ENCODE assay signal across 1 cellular context in the genomic region with DNA sequence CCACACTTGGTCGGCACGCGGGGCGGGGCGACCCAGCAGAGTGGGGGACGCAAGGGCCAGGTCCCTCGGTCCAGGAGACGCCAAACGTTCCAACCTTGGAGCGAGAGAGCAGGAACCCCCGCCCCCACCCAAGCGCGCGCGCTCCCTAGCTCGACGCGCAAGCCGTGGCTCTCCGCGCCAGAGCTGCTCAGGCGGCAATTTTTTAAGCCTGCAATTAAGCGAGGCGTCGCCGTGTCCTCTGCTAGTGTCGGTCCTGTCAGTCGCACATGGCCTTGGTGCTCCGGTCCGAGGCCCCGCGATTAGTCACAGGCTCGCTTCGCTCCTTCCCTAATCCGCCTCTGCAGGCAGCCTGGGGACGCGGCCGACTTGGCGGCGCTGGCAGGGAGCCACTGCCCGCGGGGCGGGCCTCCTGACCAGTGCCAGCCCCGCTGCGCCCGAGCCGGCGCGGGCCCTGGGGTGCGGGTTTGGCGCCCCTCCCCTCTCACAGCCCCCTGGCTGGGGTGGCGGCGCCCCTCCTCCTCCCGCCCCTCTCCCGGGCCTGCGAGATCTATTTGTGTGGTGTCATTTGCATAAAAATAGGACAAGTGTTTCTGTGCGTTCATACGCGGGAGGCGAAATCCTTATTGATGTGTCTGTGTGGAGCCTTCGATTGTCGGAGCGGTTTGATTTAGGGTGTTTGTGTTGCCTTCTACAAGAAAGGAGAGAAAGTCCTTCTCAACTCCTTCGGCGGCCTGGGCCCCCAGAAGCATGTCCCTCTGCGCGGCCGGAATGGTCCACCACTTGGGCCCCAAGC.
TF ChIP-seq lines count a peak whose summit lies in the region.

No MANE protein-coding gene starts in this region.

TF ChIP-seq in H1, 55 proteins besides CTCF, POLR2A, EP300 and RAD21 (continued from another document):
- TF ChIP-seq, protein P1, sequence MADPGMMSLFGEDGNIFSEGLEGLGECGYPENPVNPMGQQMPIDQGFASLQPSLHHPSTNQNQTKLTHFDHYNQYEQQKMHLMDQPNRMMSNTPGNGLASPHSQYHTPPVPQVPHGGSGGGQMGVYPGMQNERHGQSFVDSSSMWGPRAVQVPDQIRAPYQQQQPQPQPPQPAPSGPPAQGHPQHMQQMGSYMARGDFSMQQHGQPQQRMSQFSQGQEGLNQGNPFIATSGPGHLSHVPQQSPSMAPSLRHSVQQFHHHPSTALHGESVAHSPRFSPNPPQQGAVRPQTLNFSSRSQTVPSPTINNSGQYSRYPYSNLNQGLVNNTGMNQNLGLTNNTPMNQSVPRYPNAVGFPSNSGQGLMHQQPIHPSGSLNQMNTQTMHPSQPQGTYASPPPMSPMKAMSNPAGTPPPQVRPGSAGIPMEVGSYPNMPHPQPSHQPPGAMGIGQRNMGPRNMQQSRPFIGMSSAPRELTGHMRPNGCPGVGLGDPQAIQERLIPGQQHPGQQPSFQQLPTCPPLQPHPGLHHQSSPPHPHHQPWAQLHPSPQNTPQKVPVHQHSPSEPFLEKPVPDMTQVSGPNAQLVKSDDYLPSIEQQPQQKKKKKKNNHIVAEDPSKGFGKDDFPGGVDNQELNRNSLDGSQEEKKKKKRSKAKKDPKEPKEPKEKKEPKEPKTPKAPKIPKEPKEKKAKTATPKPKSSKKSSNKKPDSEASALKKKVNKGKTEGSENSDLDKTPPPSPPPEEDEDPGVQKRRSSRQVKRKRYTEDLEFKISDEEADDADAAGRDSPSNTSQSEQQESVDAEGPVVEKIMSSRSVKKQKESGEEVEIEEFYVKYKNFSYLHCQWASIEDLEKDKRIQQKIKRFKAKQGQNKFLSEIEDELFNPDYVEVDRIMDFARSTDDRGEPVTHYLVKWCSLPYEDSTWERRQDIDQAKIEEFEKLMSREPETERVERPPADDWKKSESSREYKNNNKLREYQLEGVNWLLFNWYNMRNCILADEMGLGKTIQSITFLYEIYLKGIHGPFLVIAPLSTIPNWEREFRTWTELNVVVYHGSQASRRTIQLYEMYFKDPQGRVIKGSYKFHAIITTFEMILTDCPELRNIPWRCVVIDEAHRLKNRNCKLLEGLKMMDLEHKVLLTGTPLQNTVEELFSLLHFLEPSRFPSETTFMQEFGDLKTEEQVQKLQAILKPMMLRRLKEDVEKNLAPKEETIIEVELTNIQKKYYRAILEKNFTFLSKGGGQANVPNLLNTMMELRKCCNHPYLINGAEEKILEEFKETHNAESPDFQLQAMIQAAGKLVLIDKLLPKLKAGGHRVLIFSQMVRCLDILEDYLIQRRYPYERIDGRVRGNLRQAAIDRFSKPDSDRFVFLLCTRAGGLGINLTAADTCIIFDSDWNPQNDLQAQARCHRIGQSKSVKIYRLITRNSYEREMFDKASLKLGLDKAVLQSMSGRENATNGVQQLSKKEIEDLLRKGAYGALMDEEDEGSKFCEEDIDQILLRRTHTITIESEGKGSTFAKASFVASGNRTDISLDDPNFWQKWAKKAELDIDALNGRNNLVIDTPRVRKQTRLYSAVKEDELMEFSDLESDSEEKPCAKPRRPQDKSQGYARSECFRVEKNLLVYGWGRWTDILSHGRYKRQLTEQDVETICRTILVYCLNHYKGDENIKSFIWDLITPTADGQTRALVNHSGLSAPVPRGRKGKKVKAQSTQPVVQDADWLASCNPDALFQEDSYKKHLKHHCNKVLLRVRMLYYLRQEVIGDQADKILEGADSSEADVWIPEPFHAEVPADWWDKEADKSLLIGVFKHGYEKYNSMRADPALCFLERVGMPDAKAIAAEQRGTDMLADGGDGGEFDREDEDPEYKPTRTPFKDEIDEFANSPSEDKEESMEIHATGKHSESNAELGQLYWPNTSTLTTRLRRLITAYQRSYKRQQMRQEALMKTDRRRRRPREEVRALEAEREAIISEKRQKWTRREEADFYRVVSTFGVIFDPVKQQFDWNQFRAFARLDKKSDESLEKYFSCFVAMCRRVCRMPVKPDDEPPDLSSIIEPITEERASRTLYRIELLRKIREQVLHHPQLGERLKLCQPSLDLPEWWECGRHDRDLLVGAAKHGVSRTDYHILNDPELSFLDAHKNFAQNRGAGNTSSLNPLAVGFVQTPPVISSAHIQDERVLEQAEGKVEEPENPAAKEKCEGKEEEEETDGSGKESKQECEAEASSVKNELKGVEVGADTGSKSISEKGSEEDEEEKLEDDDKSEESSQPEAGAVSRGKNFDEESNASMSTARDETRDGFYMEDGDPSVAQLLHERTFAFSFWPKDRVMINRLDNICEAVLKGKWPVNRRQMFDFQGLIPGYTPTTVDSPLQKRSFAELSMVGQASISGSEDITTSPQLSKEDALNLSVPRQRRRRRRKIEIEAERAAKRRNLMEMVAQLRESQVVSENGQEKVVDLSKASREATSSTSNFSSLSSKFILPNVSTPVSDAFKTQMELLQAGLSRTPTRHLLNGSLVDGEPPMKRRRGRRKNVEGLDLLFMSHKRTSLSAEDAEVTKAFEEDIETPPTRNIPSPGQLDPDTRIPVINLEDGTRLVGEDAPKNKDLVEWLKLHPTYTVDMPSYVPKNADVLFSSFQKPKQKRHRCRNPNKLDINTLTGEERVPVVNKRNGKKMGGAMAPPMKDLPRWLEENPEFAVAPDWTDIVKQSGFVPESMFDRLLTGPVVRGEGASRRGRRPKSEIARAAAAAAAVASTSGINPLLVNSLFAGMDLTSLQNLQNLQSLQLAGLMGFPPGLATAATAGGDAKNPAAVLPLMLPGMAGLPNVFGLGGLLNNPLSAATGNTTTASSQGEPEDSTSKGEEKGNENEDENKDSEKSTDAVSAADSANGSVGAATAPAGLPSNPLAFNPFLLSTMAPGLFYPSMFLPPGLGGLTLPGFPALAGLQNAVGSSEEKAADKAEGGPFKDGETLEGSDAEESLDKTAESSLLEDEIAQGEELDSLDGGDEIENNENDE (IDR thresholded peaks at IDR 0.05; ENCODE audit: insufficient replicate concordance, low read length), result no peak
- TF ChIP-seq SIX5 (IDR thresholded peaks at IDR 0.05; ENCODE audit: low read depth, low read length) (no peak), SRF (IDR thresholded peaks at IDR 0.05; ENCODE audit: low read depth, low read length) (no peak), KDM4A (IDR thresholded peaks at IDR 0.05; ENCODE audit: low read depth, low read length, severe bottlenecking) (no peak)
